ENCODE assay signal across 9 cellular contexts in the genomic region with DNA sequence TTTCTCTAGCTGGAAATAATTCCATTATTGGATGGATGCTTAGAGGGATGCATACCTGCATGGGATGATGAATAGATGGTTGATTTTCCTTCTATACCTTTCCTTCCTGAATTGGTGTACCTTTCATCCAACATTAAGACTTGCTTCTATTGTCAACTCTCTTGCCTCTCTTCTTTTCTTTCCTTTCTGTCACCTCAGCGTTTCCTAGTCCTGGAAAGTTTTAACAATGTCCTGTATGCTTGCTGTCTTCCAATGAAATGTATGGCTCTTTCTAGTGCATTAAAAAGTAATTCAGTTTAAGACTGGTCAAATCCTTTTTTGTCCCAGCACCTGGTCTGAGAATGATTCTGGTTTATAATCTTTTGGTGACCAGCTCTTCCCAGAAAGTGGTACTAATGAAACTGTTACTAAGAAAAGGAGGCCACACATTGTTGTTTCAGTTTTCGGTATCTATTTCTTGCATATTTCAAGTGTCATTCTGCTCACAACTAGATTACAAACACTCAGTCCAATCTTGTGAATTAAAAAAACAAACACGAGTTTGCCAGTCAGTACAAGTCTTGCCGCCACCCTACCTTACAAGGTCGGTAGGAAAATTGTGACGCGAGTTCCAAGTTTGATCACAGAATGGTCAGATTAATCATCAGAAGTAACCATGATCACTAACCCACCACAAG. TPM values are rescaled to one million over a fixed set of nuclear protein-coding genes. Genes with fewer than 3 reads are reported as not detected.
DNase-seq lines count a peak whose midpoint lies in the region; ATAC-seq, FAIRE-seq and TF ChIP-seq lines count a peak whose summit lies in the region.
"Had no signal": no experiment of that assay in that cellular context is flagged by ENCODE, and none has a peak within 500 bp of the region (broad histone marks: within the 10 kb centered on the region; RNA-seq: fewer than 3 reads in every experiment).

No MANE protein-coding gene starts in this region.

- H3K27ac ChIP-seq in HepG2 (ENCODE audit: extremely low read length, insufficient read depth, low read length) (no peak overlapping the region), right lobe of liver (no peak overlapping the region), OCI-LY3 (ENCODE audit: low read length) (peak overlapping the region; percentile 99), RWPE1 (no peak overlapping the region)

- 83% methylated on average over 7 of the region's 7 CpGs for WGBS in HepG2 (ENCODE audit: low lambda C conversion rate)
- WGBS in right lobe of liver (ENCODE audit: insufficient coverage, low coverage, low lambda C conversion rate, missing lambda C conversion rate), result 61% methylated on average over 7 of the region's 7 CpGs

- H3K36me3 ChIP-seq in HepG2 (replicated peaks in 1 of 2; ENCODE audit: control insufficient read depth in 1 of 2, insufficient read depth in 2 of 2, low read length in 2 of 2) (no peaks in the 10 kb centered on the region), right lobe of liver (no peaks in the 10 kb centered on the region), OCI-LY3 (replicated peaks; ENCODE audit: low read depth, low read length) (peaks cover 94% of the 10 kb centered on the region)

- H3K4me2 ChIP-seq in HepG2 (ENCODE audit: low read depth, low read length), result no peak overlapping the region
- peak overlapping the region; percentile 85 for H3K4me2 ChIP-seq in OCI-LY3 (ENCODE audit: low read length)

- intact Hi-C loops in HepG2 (cut with micrococcal nuclease; ENCODE audit: unreplicated experiment) (no loop called here), right lobe of liver (cut with DNase I) (loop anchor here in 1 of 2 donors (5.0 kb wide), 1 partner anchor 41 kb away; no protein-coding TSS in a partner anchor)

- BruUV-seq in HepG2 (replicated peaks; lab: Mats Ljungman, UMichigan), result no TSS peak

- H3K4me1 ChIP-seq in HepG2 (ENCODE audit: insufficient read depth, low read length), result peaks cover 48% of the 10 kb centered on the region
- H3K4me1 ChIP-seq in right lobe of liver, result no peaks in the 10 kb centered on the region
- H3K4me1 ChIP-seq in OCI-LY3 (ENCODE audit: low read length), result peaks cover 98% of the 10 kb centered on the region

- H4K20me1 ChIP-seq in HepG2 (ENCODE audit: insufficient read depth, low read length) (no peaks in the 10 kb centered on the region), OCI-LY3 (ENCODE audit: insufficient read depth, low read length) (no peaks in the 10 kb centered on the region)

- TF ChIP-seq EP300 in HepG2 (IDR thresholded peaks at IDR 0.05; ENCODE audit: low read depth in 2 of 2, low read length in 2 of 2), result no peak
- TF ChIP-seq EP300 in HepG2 (CRISPR knock-in tag; IDR thresholded peaks at IDR 0.05; ENCODE audit: borderline replicate concordance), result no peak

- H3K79me2 ChIP-seq in HepG2 (ENCODE audit: insufficient read depth, low read length) (no peaks in the 10 kb centered on the region), OCI-LY3 (ENCODE audit: low read length) (peaks cover 100% of the 10 kb centered on the region)

- H3K9me3 ChIP-seq in HepG2 (ENCODE audit: low read length) (no peaks in the 10 kb centered on the region), right lobe of liver (no peaks in the 10 kb centered on the region), OCI-LY3 (ENCODE audit: insufficient read depth, low read length) (no peaks in the 10 kb centered on the region)

- in situ Hi-C loops in HepG2 (cut with HindIII; ENCODE audit: extremely low pct_ligation_motif_present, low pct_unique_long_range_greater_than_20kb), result no loop called here

- no peak overlapping the region for H3K9ac ChIP-seq in HepG2 (ENCODE audit: insufficient read depth, low read depth, low read length)
- peak overlapping the region; percentile 87 for H3K9ac ChIP-seq in OCI-LY3 (ENCODE audit: low read length)

- POLR2A ChIA-PET in HepG2 (lab: Yijun Ruan, JAX), result no interaction called here
- POLR2A ChIA-PET in RWPE1 (lab: Yijun Ruan, JAX; ENCODE audit: low non-redundant PET), result no interaction called here

- CTCF ChIA-PET in HepG2 (lab: Yijun Ruan, JAX; ENCODE audit: low intra/inter-chr PET ratio, low total read pairs), result no interaction called here
- CTCF ChIA-PET in RWPE1 (lab: Yijun Ruan, JAX), result interaction anchor here (0.7 kb wide), 1 partner anchor 28 kb away, joined by 3 read pairs; no protein-coding TSS in a partner anchor

- ATAC-seq in HepG2, result no peak
- no peak for ATAC-seq in right lobe of liver
- ATAC-seq in HG02678 (IDR thresholded peaks at IDR 0.05; ENCODE audit: unreplicated experiment), result peak; percentile 38
- ATAC-seq in stimulated activated naive CD8-positive, alpha-beta T cell treated with anti-CD3 and anti-CD28 coated beads, Interleukin-15, Interleukin-2, amounts not matched to agents 100 U/mL and 50 U/mL, for 24 hours, result peak; percentile 87

- H3K4me3 ChIP-seq in HepG2 (replicated peaks in 1 of 3; ENCODE audit: insufficient read depth in 1 of 3, low read depth in 2 of 3, low read length in 3 of 3) (no peak overlapping the region), right lobe of liver (no peak overlapping the region), OCI-LY3 (ENCODE audit: low read length) (peak overlapping the region; percentile 45)

- H2AFZ ChIP-seq in HepG2 (ENCODE audit: low read length) (no peak overlapping the region), OCI-LY3 (ENCODE audit: low read depth, low read length) (no peak overlapping the region)

- TF ChIP-seq POLR2A in HepG2 (IDR thresholded peaks at IDR 0.05; ENCODE audit: insufficient read depth in 1 of 2, low read depth in 2 of 2, low read length in 2 of 2) (no peak), right lobe of liver (IDR thresholded peaks at IDR 0.05) (no peak), H54 (IDR thresholded peaks at IDR 0.05; ENCODE audit: low read depth, low read length) (no peak)

- no peak for FAIRE-seq in HepG2 (lab: Jason Lieb, UNC)
- FAIRE-seq in H54 (lab: Jason Lieb, UNC), result no peak

- TF ChIP-seq CTCF in HepG2 (CRISPR knock-in tag; IDR thresholded peaks at IDR 0.05), result no peak
- TF ChIP-seq CTCF in right lobe of liver (IDR thresholded peaks at IDR 0.05), result no peak
- TF ChIP-seq CTCF in OCI-LY3 (IDR thresholded peaks at IDR 0.05; ENCODE audit: low read depth, low read length), result no peak
- TF ChIP-seq CTCF in RWPE1 (conservative IDR thresholded peaks at IDR 0.05; ENCODE audit: low read depth), result no peak

- no peak for TF ChIP-seq RAD21 in HepG2 (CRISPR knock-in tag; IDR thresholded peaks at IDR 0.05)

- H3K27me3 ChIP-seq in HepG2 (ENCODE audit: control insufficient read depth in 1 of 2, insufficient read depth in 2 of 2, low read length in 2 of 2) (no peaks in the 10 kb centered on the region), right lobe of liver (no peaks in the 10 kb centered on the region), OCI-LY3 (ENCODE audit: low read depth, low read length) (no peaks in the 10 kb centered on the region)

- DNase-seq in HepG2 (ENCODE audit: low spot score), result no peak
- no peak for DNase-seq in right lobe of liver
- peak; percentile 40 for DNase-seq in stimulated activated naive CD8-positive, alpha-beta T cell treated with anti-CD3 and anti-CD28 coated beads, Interleukin-15, Interleukin-2, amounts not matched to agents 100 U/mL and 50 U/mL, for 24 hours
- DNase-seq in NCI-H774 (lab: John Stamatoyannopoulos, UW), result no peak
- DNase-seq in RWPE1 (ENCODE audit: low spot score), result no peak
- no peak for DNase-seq in H54 (ENCODE audit: insufficient read length, low spot score)
- DNase-seq: cortex of kidney had no signal

TF ChIP-seq in HepG2, 621 proteins besides CTCF, POLR2A, EP300 and RAD21 (continues in another document):
- no peak for TF ChIP-seq ZFP36L1 (CRISPR knock-in tag; IDR thresholded peaks at IDR 0.05)
- no peak for TF ChIP-seq FUBP1 (CRISPR knock-in tag; IDR thresholded peaks at IDR 0.05; ENCODE audit: borderline replicate concordance)
- TF ChIP-seq ETV5 (CRISPR knock-in tag; IDR thresholded peaks at IDR 0.05; ENCODE audit: borderline replicate concordance), result no peak
- no peak for TF ChIP-seq SALL1 (CRISPR knock-in tag; IDR thresholded peaks at IDR 0.05)
- TF ChIP-seq MAFF (IDR thresholded peaks at IDR 0.05; ENCODE audit: low read depth, low read length), result peak; percentile 75

RNA-seq across cellular contexts. Expression of gene POU2AF1, which starts 8.0 kb away (rescaled TPM):
- total RNA-seq in HepG2 (2016; rRNA removed; fragmentation: Illumina TruSeq; extraction: Trizol) (1.8 and 1.9 TPM in 2 replicates), right lobe of liver (1 to 10 TPM in 2 of 6 experiments, under 1 TPM in 4; 0.06 to 2.4 (median 0.63) TPM)
- 0.40 and 0.53 TPM in 2 replicates for total RNA-seq in HepG2 (2016; cell fraction: cytosol; rRNA removed; fragmentation: Illumina TruSeq; extraction: Trizol; ENCODE audit: low read depth)
- total RNA-seq in HepG2 (2016; cell fraction: insoluble cytoplasmic fraction; rRNA removed; fragmentation: Illumina TruSeq; extraction: Trizol), result 1.0 and 1.1 TPM in 2 replicates
- total RNA-seq in HepG2 (2016; cell fraction: membrane; rRNA removed; fragmentation: Illumina TruSeq; extraction: Trizol), result 0.65 and 2.2 TPM in 2 replicates
- 0.81 and 1.8 TPM in 2 replicates for total RNA-seq in HepG2 (2016; cell fraction: nucleus; rRNA removed; fragmentation: Illumina TruSeq; extraction: Trizol)
- polyA plus RNA-seq in HepG2 (2011; rRNA removed), result 3.6 and 5.3 TPM in 2 replicates
- polyA plus RNA-seq in HepG2 (2011; cell fraction: cytosol; rRNA removed), result 3.0 and 3.2 TPM in 2 replicates
- polyA plus RNA-seq in HepG2 (2011; cell fraction: nucleus; rRNA removed), result 8.2 and 10.5 TPM in 2 replicates
- polyA plus RNA-seq in HepG2 (2012), result 4.9 and 6.1 TPM in 2 replicates
- 0.52 and 0.81 TPM in 2 replicates for polyA plus RNA-seq in HepG2 (2016; cell fraction: cytosol; fragmentation: Illumina TruSeq; extraction: Trizol; ENCODE audit: low read depth)
- polyA plus RNA-seq in HepG2 (2016; cell fraction: insoluble cytoplasmic fraction; fragmentation: Illumina TruSeq; extraction: Trizol; ENCODE audit: low read depth), result 2.3 and 2.6 TPM in 2 replicates
- polyA plus RNA-seq in HepG2 (2016; cell fraction: membrane; fragmentation: Illumina TruSeq; extraction: Trizol; ENCODE audit: low read depth), result 1.4 TPM in 2 replicates
- polyA plus RNA-seq in HepG2 (2016; cell fraction: nucleus; fragmentation: Illumina TruSeq; extraction: Trizol; ENCODE audit: insufficient read depth, low read depth), result 3.4 and 4.0 TPM in 2 replicates
- 0.28 and 3.3 TPM in 2 replicates for polyA minus RNA-seq in HepG2 (2011; rRNA and poly(A)+ RNA removed; ENCODE audit: low replicate concordance)
- 3.1 and 3.6 TPM in 2 replicates for polyA minus RNA-seq in HepG2 (2011; cell fraction: cytosol; rRNA and poly(A)+ RNA removed)
- 4.1 and 5.3 TPM in 2 replicates for polyA minus RNA-seq in HepG2 (2011; cell fraction: nucleus; rRNA and poly(A)+ RNA removed)

Comparison
In these comparisons a context has a peak if more than half of its experiments do, and no peak if none do; other contexts are left out.
1. ATAC-seq: peak in HG02678 (single experiment) and stimulated activated naive CD8-positive, alpha-beta T cell treated with anti-CD3 and anti-CD28 coated beads, Interleukin-15, Interleukin-2, amounts not matched to agents 100 U/mL and 50 U/mL, for 24 hours (single experiment); none in HepG2 (single experiment) and right lobe of liver (0 of 4).